ENCODE assay signal across 16 cellular contexts in the genomic region with DNA sequence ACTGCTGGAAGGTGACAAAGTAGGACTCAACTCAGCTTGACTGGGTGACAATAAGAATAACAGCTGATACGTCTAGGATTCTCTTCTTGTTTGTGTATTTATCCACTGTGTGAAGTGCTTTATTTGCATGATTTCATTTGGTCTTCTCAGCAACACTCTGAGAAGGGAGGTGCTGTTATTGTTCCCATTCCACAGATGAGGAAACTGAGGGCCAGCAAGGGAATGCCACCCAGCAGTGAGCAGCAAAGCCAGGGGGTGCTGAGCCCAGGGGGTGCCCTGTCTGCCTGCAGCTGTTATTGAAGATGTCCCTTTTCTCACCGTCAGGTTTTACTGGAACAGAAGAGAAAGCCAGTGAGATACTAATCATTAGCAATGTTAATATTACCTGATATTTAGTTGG.
DNase-seq lines count a peak whose midpoint lies in the region; ATAC-seq and TF ChIP-seq lines count a peak whose summit lies in the region.
"Had no signal": no experiment of that assay in that cellular context is flagged by ENCODE, and none has a peak within 500 bp of the region (broad histone marks: within the 10 kb centered on the region; RNA-seq: fewer than 3 reads in every experiment).

No MANE protein-coding gene starts in this region.

- H3K4me3 Mint-ChIP-seq in IgD-negative memory B cell (peak overlapping the region in 3 of 4 donors; percentile 13 to 63 (median 51)), activated B cell treated with CpG ODN at 0.5 μM for 24 hours (no peak overlapping the region), endodermal cell (no peak overlapping the region)
- no peak overlapping the region for H3K4me3 Mint-ChIP-seq in stimulated activated naive B cell treated with anti-CD40 and anti-IgM and Interleukin-4, amounts not matched to agents 10 μg/mL and 1 μg/mL and 100 μg/mL, for 72 hours
- H3K4me3 Mint-ChIP-seq: CD14-positive monocyte; CD8-positive, alpha-beta T cell; GM23338 had no signal

- CTCF ChIA-PET in activated B cell treated with CpG ODN at 0.5 μM for 24 hours (lab: Charles Lee): no interaction called here

- peaks cover 21 to 37% (median 33%) of the 10 kb centered on the region in 3 donors for H3K4me1 Mint-ChIP-seq in IgD-negative memory B cell
- peaks cover 47% of the 10 kb centered on the region for H3K4me1 Mint-ChIP-seq in activated B cell treated with CpG ODN at 0.5 μM for 24 hours
- peaks cover 9 to 24% of the 10 kb centered on the region in 2 donors for H3K4me1 Mint-ChIP-seq in stimulated activated naive B cell treated with anti-CD40 and anti-IgM and Interleukin-4, amounts not matched to agents 10 μg/mL and 1 μg/mL and 100 μg/mL, for 72 hours
- H3K4me1 Mint-ChIP-seq in endodermal cell: no peaks in the 10 kb centered on the region
- H3K4me1 Mint-ChIP-seq: CD14-positive monocyte, GM23338 had no signal

- ATAC-seq in activated B cell treated with CpG ODN at 0.5 μM for 24 hours (ENCODE audit: low read depth): no peak
- no peak for ATAC-seq in stimulated activated naive B cell treated with anti-CD40 and anti-IgM and Interleukin-4, amounts not matched to agents 10 μg/mL and 1 μg/mL and 100 μg/mL, for 72 hours (replicated peaks)
- no peak for ATAC-seq in GM19351 (IDR thresholded peaks at IDR 0.05; ENCODE audit: unreplicated experiment)
- ATAC-seq: CD8-positive, alpha-beta T cell; GM12878; GM23338 had no signal

- H3K4me2 ChIP-seq in BLaER1: no peak overlapping the region
- H3K4me2 ChIP-seq: GM23338 had no signal

- H3K27ac ChIP-seq in BLaER1 (peak overlapping the region; percentile 95), endodermal cell (ENCODE audit: low read depth, low read length) (no peak overlapping the region)
- H3K27ac ChIP-seq: HL-60 had no signal

- H3K4me1 ChIP-seq in BLaER1 (peaks cover 55% of the 10 kb centered on the region), endodermal cell (ENCODE audit: control insufficient read depth, insufficient read depth, low read length) (no peaks in the 10 kb centered on the region)
- H3K4me1 ChIP-seq: BE2C had no signal

- H3K4me3 ChIP-seq in BLaER1 (no peak overlapping the region), endodermal cell (ENCODE audit: low read length) (no peak overlapping the region)
- H3K4me3 ChIP-seq: GM12878, GM23338 had no signal

- no peak for TF ChIP-seq CTCF in activated B cell treated with CpG ODN at 0.5 μM for 24 hours (IDR thresholded peaks at IDR 0.05)
- no peak for TF ChIP-seq CTCF in endodermal cell (conservative IDR thresholded peaks at IDR 0.05)

- intact Hi-C loops in activated B cell treated with CpG ODN at 0.5 μM for 24 hours (cut with micrococcal nuclease): loop anchor here (5.0 kb wide), 3 partner anchors 56 to 81 kb away; a partner anchor contains a TSS

- H3K27ac Mint-ChIP-seq in IgD-negative memory B cell (peak overlapping the region; percentile 35 to 74 (median 73)), activated B cell treated with CpG ODN at 0.5 μM for 24 hours (peak overlapping the region; percentile 56), endodermal cell (no peak overlapping the region)
- H3K27ac Mint-ChIP-seq in stimulated activated naive B cell treated with anti-CD40 and anti-IgM and Interleukin-4, amounts not matched to agents 10 μg/mL and 1 μg/mL and 100 μg/mL, for 72 hours: peak overlapping the region; percentile 16
- H3K27ac Mint-ChIP-seq: CD14-positive monocyte; CD8-positive, alpha-beta T cell; GM23338 had no signal

- POLR2A ChIA-PET in activated B cell treated with CpG ODN at 0.5 μM for 24 hours (lab: Charles Lee): interaction anchor here (0.5 to 0.6 kb wide), 2 partner anchors 14 to 20 kb away, joined by 3 to 4 read pairs; no protein-coding TSS in a partner anchor

- H3K27me3 ChIP-seq in BLaER1: no peaks in the 10 kb centered on the region
- H3K27me3 ChIP-seq in endodermal cell (ENCODE audit: control insufficient read depth, insufficient read depth, low read length, poor library complexity, severe bottlenecking): no peaks in the 10 kb centered on the region
- H3K27me3 ChIP-seq: BE2C had no signal

- peaks cover 32% of the 10 kb centered on the region for H3K9me3 ChIP-seq in BLaER1
- H3K9me3 ChIP-seq in endodermal cell (ENCODE audit: control insufficient read depth, low read length): peaks cover 7% of the 10 kb centered on the region
- H3K9me3 ChIP-seq: BE2C had no signal

- H3K9ac ChIP-seq in BLaER1 (no peak overlapping the region), endodermal cell (ENCODE audit: extremely low read depth, low read length, poor library complexity, severe bottlenecking) (no peak overlapping the region)

- H4K20me1 ChIP-seq in BLaER1: no peaks in the 10 kb centered on the region

- H3K9me3 Mint-ChIP-seq in IgD-negative memory B cell: peaks cover 0 to 9% (median 3%) of the 10 kb centered on the region in 3 donors
- peaks cover 15% of the 10 kb centered on the region for H3K9me3 Mint-ChIP-seq in activated B cell treated with CpG ODN at 0.5 μM for 24 hours
- peaks cover 7 to 15% of the 10 kb centered on the region in 2 donors for H3K9me3 Mint-ChIP-seq in stimulated activated naive B cell treated with anti-CD40 and anti-IgM and Interleukin-4, amounts not matched to agents 10 μg/mL and 1 μg/mL and 100 μg/mL, for 72 hours
- H3K9me3 Mint-ChIP-seq in endodermal cell: peaks cover 23% of the 10 kb centered on the region

- H3K27me3 Mint-ChIP-seq in IgD-negative memory B cell (no peaks in the 10 kb centered on the region), activated B cell treated with CpG ODN at 0.5 μM for 24 hours (no peaks in the 10 kb centered on the region), endodermal cell (ENCODE audit: insufficient read depth) (no peaks in the 10 kb centered on the region)
- no peaks in the 10 kb centered on the region for H3K27me3 Mint-ChIP-seq in stimulated activated naive B cell treated with anti-CD40 and anti-IgM and Interleukin-4, amounts not matched to agents 10 μg/mL and 1 μg/mL and 100 μg/mL, for 72 hours

- DNase-seq in activated B cell treated with CpG ODN at 0.5 μM for 24 hours: no peak
- DNase-seq in stimulated activated naive B cell treated with anti-CD40 and anti-IgM and Interleukin-4, amounts not matched to agents 10 μg/mL and 1 μg/mL and 100 μg/mL, for 72 hours: no peak
- no peak for DNase-seq in stimulated activated CD4-positive, alpha-beta T cell treated with anti-CD3 and anti-CD28 coated beads, Interleukin-15, amount 100 ng/mL, for 24 hours
- DNase-seq in endodermal cell: no peak
- DNase-seq: BE2C; CD8-positive, alpha-beta T cell; COR-L47; DMS53; H7 had no signal

- H3K36me3 ChIP-seq in BLaER1: peaks cover 26% of the 10 kb centered on the region
- H3K36me3 ChIP-seq in endodermal cell (ENCODE audit: control insufficient read depth, insufficient read depth, low read length): no peaks in the 10 kb centered on the region
- H3K36me3 ChIP-seq: BE2C had no signal

- H3K36me3 Mint-ChIP-seq in IgD-negative memory B cell (peaks cover 6% of the 10 kb centered on the region), activated B cell treated with CpG ODN at 0.5 μM for 24 hours (ENCODE audit: low read depth) (peaks cover 7% of the 10 kb centered on the region), endodermal cell (ENCODE audit: low read depth) (peaks cover 43% of the 10 kb centered on the region)
- H3K36me3 Mint-ChIP-seq in stimulated activated naive B cell treated with anti-CD40 and anti-IgM and Interleukin-4, amounts not matched to agents 10 μg/mL and 1 μg/mL and 100 μg/mL, for 72 hours: peaks cover 18 to 32% of the 10 kb centered on the region in 2 donors
- H3K36me3 Mint-ChIP-seq: CD14-positive monocyte had no signal

- 92 to 100% methylated on average over 1 to 2 of the region's 2 CpGs for WGBS in endodermal cell (ENCODE audit: insufficient coverage in 1 of 2, insufficient read length in 1 of 2), 2 experiments

Comparison
In these comparisons a context has a peak if more than half of its experiments do, and no peak if none do; other contexts are left out.
1. H3K4me3 Mint-ChIP-seq: peak in IgD-negative memory B cell (3 of 4); none in activated B cell treated with CpG ODN at 0.5 μM for 24 hours (single experiment), stimulated activated naive B cell treated with anti-CD40 and anti-IgM and Interleukin-4, amounts not matched to agents 10 μg/mL and 1 μg/mL and 100 μg/mL, for 72 hours (0 of 2) and endodermal cell (single experiment).